Comparison of ENCODE assay signal across 1 cellular context in the genomic region with DNA sequence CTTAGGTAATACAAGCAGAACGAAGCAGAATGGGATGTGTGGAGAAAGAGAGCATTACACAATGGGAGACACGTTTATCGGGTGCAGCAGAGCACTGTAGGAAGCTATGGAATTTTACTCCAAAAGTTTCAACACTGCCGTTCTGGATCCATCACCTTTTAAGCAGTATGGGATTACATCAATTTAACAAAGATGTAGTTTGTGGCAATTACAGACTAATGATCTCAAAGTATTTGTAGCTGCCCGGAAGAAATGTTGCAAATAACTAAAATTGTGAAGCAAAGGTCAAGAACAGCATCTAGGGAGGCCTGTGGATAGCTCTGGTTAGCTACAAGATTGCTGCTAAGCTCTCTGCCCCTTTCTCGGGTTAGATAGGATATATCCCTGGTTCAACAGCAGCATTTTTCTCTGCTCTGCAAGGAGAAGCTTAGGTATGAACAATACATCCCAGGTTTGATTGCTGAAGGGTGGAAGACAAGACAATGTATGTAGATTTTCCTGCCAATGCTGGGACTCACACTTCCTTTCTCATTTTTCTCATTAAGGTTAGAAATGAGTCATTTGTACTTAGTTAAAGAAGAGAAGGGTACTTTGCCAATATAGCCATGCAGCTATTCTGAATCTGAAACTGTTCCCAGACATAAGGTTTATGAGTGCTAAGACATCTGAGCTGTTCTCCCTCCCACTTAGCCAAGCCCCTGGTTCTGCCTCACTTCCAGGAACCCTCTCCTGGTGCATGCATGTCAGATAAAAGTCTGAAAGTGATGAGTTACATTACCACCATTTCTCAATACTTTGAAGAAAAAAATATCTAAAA.
TF ChIP-seq lines count a peak whose summit lies in the region.

No MANE protein-coding gene starts in this region.

TF ChIP-seq in GM12878, 131 proteins besides CTCF, POLR2A, EP300 and RAD21 (continued from another document):
- TF ChIP-seq, protein P1, sequence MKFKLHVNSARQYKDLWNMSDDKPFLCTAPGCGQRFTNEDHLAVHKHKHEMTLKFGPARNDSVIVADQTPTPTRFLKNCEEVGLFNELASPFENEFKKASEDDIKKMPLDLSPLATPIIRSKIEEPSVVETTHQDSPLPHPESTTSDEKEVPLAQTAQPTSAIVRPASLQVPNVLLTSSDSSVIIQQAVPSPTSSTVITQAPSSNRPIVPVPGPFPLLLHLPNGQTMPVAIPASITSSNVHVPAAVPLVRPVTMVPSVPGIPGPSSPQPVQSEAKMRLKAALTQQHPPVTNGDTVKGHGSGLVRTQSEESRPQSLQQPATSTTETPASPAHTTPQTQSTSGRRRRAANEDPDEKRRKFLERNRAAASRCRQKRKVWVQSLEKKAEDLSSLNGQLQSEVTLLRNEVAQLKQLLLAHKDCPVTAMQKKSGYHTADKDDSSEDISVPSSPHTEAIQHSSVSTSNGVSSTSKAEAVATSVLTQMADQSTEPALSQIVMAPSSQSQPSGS (IDR thresholded peaks at IDR 0.05; ENCODE audit: low read length): 0 out of 2 replicates have a peak, but pooled peaks have one; percentile 20
- no peak for TF ChIP-seq KLF5 (IDR thresholded peaks at IDR 0.05; ENCODE audit: partially characterized antibody)
- TF ChIP-seq BHLHE40 (IDR thresholded peaks at IDR 0.05; ENCODE audit: borderline replicate concordance in 1 of 2, low read depth in 2 of 2, low read length in 1 of 2): no peak
- TF ChIP-seq YBX1 (IDR thresholded peaks at IDR 0.05): no peak
- TF ChIP-seq, protein P2, sequence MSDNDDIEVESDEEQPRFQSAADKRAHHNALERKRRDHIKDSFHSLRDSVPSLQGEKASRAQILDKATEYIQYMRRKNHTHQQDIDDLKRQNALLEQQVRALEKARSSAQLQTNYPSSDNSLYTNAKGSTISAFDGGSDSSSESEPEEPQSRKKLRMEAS (IDR thresholded peaks at IDR 0.05; ENCODE audit: low read depth, low read length): no peak
- no peak for TF ChIP-seq ESRRA (IDR thresholded peaks at IDR 0.05; ENCODE audit: low read length)
- TF ChIP-seq JUNB (IDR thresholded peaks at IDR 0.05): no peak
- no peak for TF ChIP-seq PAX8 (IDR thresholded peaks at IDR 0.05)
- TF ChIP-seq NFIC (IDR thresholded peaks at IDR 0.05; ENCODE audit: low read depth, low read length): peak; percentile 42; the same call in 1 of the 2 replicates
- TF ChIP-seq BRCA1 (IDR thresholded peaks at IDR 0.05; ENCODE audit: low read depth, low read length): no peak
- TF ChIP-seq MTA2 (IDR thresholded peaks at IDR 0.05; ENCODE audit: low read depth): peak; percentile 68
- TF ChIP-seq GABPA (IDR thresholded peaks at IDR 0.05; ENCODE audit: low read depth): no peak
- TF ChIP-seq MYC (IDR thresholded peaks at IDR 0.05; ENCODE audit: insufficient read depth, insufficient read length, insufficient replicate concordance, low read length, severe bottlenecking): no peak
- peak; percentile 43; the same call in 1 of the 2 replicates for TF ChIP-seq EED (IDR thresholded peaks at IDR 0.05; ENCODE audit: low read depth)
- 0 out of 2 replicates have a peak, but pooled peaks have one; percentile 11 for TF ChIP-seq BCL11A (IDR thresholded peaks at IDR 0.05; ENCODE audit: low read depth, low read length)
TF ChIP-seq in GM12878: peak in this region for 11.
